In the genomic region with DNA sequence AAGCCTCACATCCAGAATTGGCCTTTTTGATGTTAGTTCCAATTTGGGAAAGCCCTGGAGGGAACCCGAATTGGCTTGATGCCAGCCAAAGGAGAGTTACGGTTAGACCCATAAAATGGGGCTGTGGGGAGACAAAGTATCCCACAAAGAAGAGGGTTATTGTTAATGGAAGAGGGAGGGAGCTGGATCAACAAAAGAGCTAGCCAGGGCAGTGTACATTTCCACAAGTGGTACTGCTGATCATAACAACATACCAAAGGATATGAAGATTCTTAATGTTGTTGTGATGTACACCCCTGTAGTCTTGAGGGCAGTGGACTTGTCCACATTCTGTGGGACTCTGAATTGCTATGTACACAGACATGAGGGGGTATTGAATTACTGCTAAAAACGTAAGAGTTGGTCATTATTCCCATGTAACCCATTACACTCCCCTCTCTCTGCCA, we compare ENCODE assay signal across 13 cellular contexts. TPM values are rescaled to one million over a fixed set of nuclear protein-coding genes. Genes with fewer than 3 reads are reported as not detected.
DNase-seq lines count a peak whose midpoint lies in the region; ATAC-seq and TF ChIP-seq lines count a peak whose summit lies in the region.
"Had no signal": no experiment of that assay in that cellular context is flagged by ENCODE, and none has a peak within 500 bp of the region (broad histone marks: within the 10 kb centered on the region; RNA-seq: fewer than 3 reads in every experiment).

No MANE protein-coding gene starts in this region.

- H3K27ac Mint-ChIP-seq in Calu3 (ENCODE audit: unreplicated experiment) = peak overlapping the region; percentile 80
- H3K27ac Mint-ChIP-seq: activated naive CD4-positive, alpha-beta T cell treated with anti-CD3 and anti-CD28 coated beads for 36 hours; B cell had no signal

- no peak overlapping the region for H4K8ac ChIP-seq in mesendoderm (ENCODE audit: low read depth, low read length)

- H3K23ac ChIP-seq in mesendoderm (ENCODE audit: low read length) = no peak overlapping the region

- peak overlapping the region; percentile 40 for H3K4me3 Mint-ChIP-seq in Calu3 (ENCODE audit: low read depth, unreplicated experiment)
- H3K4me3 Mint-ChIP-seq: activated naive CD4-positive, alpha-beta T cell treated with anti-CD3 and anti-CD28 coated beads for 36 hours; B cell had no signal

- no peak overlapping the region for H3K18ac ChIP-seq in mesendoderm (ENCODE audit: low read length)

- no peak overlapping the region for H3K4me3 ChIP-seq in mesendoderm (ENCODE audit: low read length)
- H3K4me3 ChIP-seq: colonic mucosa had no signal

- H3K36me3 ChIP-seq in mesendoderm (ENCODE audit: control insufficient read depth, insufficient read depth, low read length) = no peaks in the 10 kb centered on the region
- H3K36me3 ChIP-seq: colonic mucosa had no signal

- no CpG with 5 or more reads among the region's 3 CpGs for WGBS in mesendoderm (ENCODE audit: extremely low coverage, insufficient coverage, low lambda C conversion rate)

- no peak overlapping the region for H2BK120ac ChIP-seq in mesendoderm (ENCODE audit: low read depth, low read length)

- no peaks in the 10 kb centered on the region for H3K9me3 Mint-ChIP-seq in Calu3 (ENCODE audit: low read depth, unreplicated experiment)
- H3K9me3 Mint-ChIP-seq: activated naive CD4-positive, alpha-beta T cell treated with anti-CD3 and anti-CD28 coated beads for 36 hours had no signal

- no peak overlapping the region for H2AK5ac ChIP-seq in mesendoderm (ENCODE audit: low read length)

- no peak overlapping the region for H4K5ac ChIP-seq in mesendoderm (ENCODE audit: low read length)

- H2BK5ac ChIP-seq in mesendoderm (ENCODE audit: low read length) = no peak overlapping the region

- H3K36me3 Mint-ChIP-seq in Calu3 (ENCODE audit: insufficient read depth, unreplicated experiment) = peaks cover 32% of the 10 kb centered on the region

- CTCF ChIA-PET in Calu3 (lab: Charles Lee) = interaction anchor here (0.6 to 1.0 kb wide), 2 partner anchors 12 to 145 kb away, joined by 3 read pairs; no protein-coding TSS in a partner anchor

- H3K79me2 ChIP-seq in mesendoderm (ENCODE audit: control insufficient read depth, insufficient read depth, low read length) = no peaks in the 10 kb centered on the region

- no peak overlapping the region for H2BK15ac ChIP-seq in mesendoderm (replicated peaks; ENCODE audit: low read depth)

- no TSS peak for BruUV-seq in Calu3 (replicated peaks; lab: Mats Ljungman, UMichigan)

- DNase-seq in Calu3 = peak; percentile 28
- DNase-seq in NCI-H1436 treated with DMSO at 0.1 percent for 48 hours (lab: John Stamatoyannopoulos, UW) = peak; percentile 48
- peak; percentile 59 for DNase-seq in SHP77 treated with DMSO at 0.1 percent for 48 hours (lab: John Stamatoyannopoulos, UW)
- DNase-seq in kidney tubule cell (ENCODE audit: low spot score) = peak; percentile 27
- DNase-seq in mesendoderm = no peak
- DNase-seq in SKM-1 treated with dmso at 0.1 percent for 144 hours (lab: John Stamatoyannopoulos, UW; ENCODE audit: unreplicated experiment) = no peak
- DNase-seq: activated CD4-positive, alpha-beta T cell treated with anti-CD3 and anti-CD28 coated beads for 48 hours; activated naive CD4-positive, alpha-beta T cell treated with anti-CD3 and anti-CD28 coated beads for 36 hours; colonic mucosa had no signal

- H3K4me1 ChIP-seq in mesendoderm (ENCODE audit: control insufficient read depth, low read depth, low read length) = peaks cover 2% of the 10 kb centered on the region
- H3K4me1 ChIP-seq: colonic mucosa had no signal

- H3K4me1 Mint-ChIP-seq in Calu3 (ENCODE audit: low read depth, unreplicated experiment) = peaks cover 43% of the 10 kb centered on the region

- TF ChIP-seq CTCF in Calu3 (IDR thresholded peaks at IDR 0.05; ENCODE audit: unreplicated experiment) = no peak

- H3K4me2 ChIP-seq in mesendoderm (ENCODE audit: low read length) = no peak overlapping the region

- no peaks in the 10 kb centered on the region for H3K27me3 Mint-ChIP-seq in Calu3 (ENCODE audit: unreplicated experiment)

- intact Hi-C loops in Calu3 (cut with micrococcal nuclease; ENCODE audit: unreplicated experiment) = loop anchor here (5.0 to 10.0 kb wide), 3 partner anchors 54 to 121 kb away; no protein-coding TSS in a partner anchor

- no peaks in the 10 kb centered on the region for H3K27me3 ChIP-seq in mesendoderm (ENCODE audit: insufficient read depth, low read length, poor library complexity)
- H3K27me3 ChIP-seq: colonic mucosa had no signal

- H3K4ac ChIP-seq in mesendoderm (ENCODE audit: low read depth, low read length) = no peak overlapping the region

- H3K79me1 ChIP-seq in mesendoderm (ENCODE audit: low read length) = peaks cover 2% of the 10 kb centered on the region

- no peak overlapping the region for H3K56ac ChIP-seq in mesendoderm (ENCODE audit: low read length)

- H3K27ac ChIP-seq in mesendoderm (ENCODE audit: low read depth, low read length) = no peak overlapping the region
- H3K27ac ChIP-seq: colonic mucosa had no signal

- ATAC-seq in GM18867 (IDR thresholded peaks at IDR 0.05; ENCODE audit: unreplicated experiment) = no peak
- no peak for ATAC-seq in HG03378 (IDR thresholded peaks at IDR 0.05; ENCODE audit: unreplicated experiment)
- ATAC-seq: SK-N-SH treated with all-trans-retinoic acid at 6 μM for 48 hours had no signal

- H3K9ac ChIP-seq in mesendoderm (ENCODE audit: low read length) = no peak overlapping the region

RNA-seq across cellular contexts. Expression of a gene that starts 5.1 kb away (rescaled TPM):
- 41.2 and 43.3 TPM in 2 replicates for total RNA-seq in Calu3 (2022)
- 2.6 TPM for polyA plus RNA-seq in mesendoderm (2013, experiment 1 of 2)
- polyA plus RNA-seq in mesendoderm (2013, experiment 2 of 2) = 2.8 TPM
- total RNA-seq: B cell had no signal

Comparison
In these comparisons a context has a peak if more than half of its experiments do, and no peak if none do; other contexts are left out.
1. DNase-seq: peak in Calu3 (single experiment), NCI-H1436 treated with DMSO at 0.1 percent for 48 hours (single experiment), SHP77 treated with DMSO at 0.1 percent for 48 hours (single experiment) and kidney tubule cell (single experiment); none in mesendoderm (single experiment) and SKM-1 treated with dmso at 0.1 percent for 144 hours (single experiment).